In the genomic region with DNA sequence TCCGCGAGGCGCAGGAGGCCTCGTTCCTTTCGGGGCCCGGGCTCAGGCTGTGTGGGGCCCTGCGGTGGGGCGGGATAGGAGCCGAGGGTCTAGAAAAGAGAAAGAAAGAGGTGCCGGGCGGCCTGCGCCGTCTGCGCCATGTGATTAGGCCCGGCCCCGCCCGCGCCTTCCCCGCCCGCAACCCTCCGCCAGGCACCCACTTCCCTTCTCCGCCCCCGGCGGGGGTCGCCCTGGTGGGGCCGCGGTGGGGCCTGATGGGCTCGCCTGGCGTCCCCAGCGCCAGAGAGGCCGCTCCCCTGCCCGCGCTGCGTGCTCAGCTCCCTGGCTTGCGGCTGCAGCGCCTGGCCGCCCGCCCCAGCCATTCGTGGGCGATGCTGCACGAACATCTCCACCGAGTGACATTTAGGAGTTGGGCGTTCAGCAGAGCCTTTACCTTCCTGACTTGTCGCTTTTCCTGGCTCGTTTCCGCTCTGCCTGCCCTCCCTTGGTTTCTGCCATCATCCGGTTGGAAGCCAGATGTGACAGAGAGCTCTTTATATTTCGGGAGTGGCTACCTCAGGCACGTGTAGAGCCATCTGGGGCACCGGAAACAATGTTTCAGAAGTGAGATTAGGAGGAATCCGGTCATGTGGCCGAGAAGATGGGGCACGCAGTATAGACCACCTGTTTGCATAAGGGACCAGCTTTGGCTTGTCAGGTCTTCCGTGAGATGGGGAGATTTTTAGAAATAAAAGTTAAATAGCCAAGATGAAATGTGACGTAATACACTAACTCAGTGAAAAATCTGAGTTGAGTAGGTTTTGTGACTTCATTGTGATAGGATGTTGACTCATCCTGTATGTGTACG, we compare ENCODE assay signal across 1 cellular context.
A peak's percentile ranks its signal among the peaks of the same experiment; 100 is the strongest.
TF ChIP-seq lines count a peak whose summit lies in the region.

No MANE protein-coding gene starts in this region.

TF ChIP-seq in HepG2, 621 proteins besides CTCF, POLR2A, EP300 and RAD21 (continued from another document and continues in another):
- TF ChIP-seq, protein P1, sequence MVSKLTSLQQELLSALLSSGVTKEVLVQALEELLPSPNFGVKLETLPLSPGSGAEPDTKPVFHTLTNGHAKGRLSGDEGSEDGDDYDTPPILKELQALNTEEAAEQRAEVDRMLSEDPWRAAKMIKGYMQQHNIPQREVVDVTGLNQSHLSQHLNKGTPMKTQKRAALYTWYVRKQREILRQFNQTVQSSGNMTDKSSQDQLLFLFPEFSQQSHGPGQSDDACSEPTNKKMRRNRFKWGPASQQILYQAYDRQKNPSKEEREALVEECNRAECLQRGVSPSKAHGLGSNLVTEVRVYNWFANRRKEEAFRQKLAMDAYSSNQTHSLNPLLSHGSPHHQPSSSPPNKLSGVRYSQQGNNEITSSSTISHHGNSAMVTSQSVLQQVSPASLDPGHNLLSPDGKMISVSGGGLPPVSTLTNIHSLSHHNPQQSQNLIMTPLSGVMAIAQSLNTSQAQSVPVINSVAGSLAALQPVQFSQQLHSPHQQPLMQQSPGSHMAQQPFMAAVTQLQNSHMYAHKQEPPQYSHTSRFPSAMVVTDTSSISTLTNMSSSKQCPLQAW (CRISPR knock-in tag; IDR thresholded peaks at IDR 0.05) = 0 out of 2 replicates have a peak, but pooled peaks have one; percentile 9
- TF ChIP-seq ZNF451 (CRISPR knock-in tag; IDR thresholded peaks at IDR 0.05) (no peak), HES4 (CRISPR knock-in tag; IDR thresholded peaks at IDR 0.05; ENCODE audit: borderline replicate concordance) (no peak), ZNF484 (CRISPR knock-in tag; IDR thresholded peaks at IDR 0.05; ENCODE audit: borderline replicate concordance, low read depth) (no peak), ZNF761 (CRISPR knock-in tag; conservative IDR thresholded peaks at IDR 0.05) (no peak), CREB1 (IDR thresholded peaks at IDR 0.05) (peak; percentile 93), CREB1 (CRISPR knock-in tag; IDR thresholded peaks at IDR 0.05) (peak; percentile 59), ZNF670 (CRISPR knock-in tag; IDR thresholded peaks at IDR 0.05; ENCODE audit: borderline replicate concordance) (no peak), KDM6A (CRISPR knock-in tag; IDR thresholded peaks at IDR 0.05; ENCODE audit: low read depth) (0 out of 2 replicates have a peak, but pooled peaks have one; percentile 6), ZSCAN12 (CRISPR knock-in tag; IDR thresholded peaks at IDR 0.05) (0 out of 2 replicates have a peak, but pooled peaks have one; percentile 60), ZNF577 (CRISPR knock-in tag; IDR thresholded peaks at IDR 0.05; ENCODE audit: borderline replicate concordance, low read depth) (no peak), THYN1 (CRISPR knock-in tag; IDR thresholded peaks at IDR 0.05; ENCODE audit: borderline replicate concordance, low read depth) (no peak), BRCA1 (CRISPR knock-in tag; IDR thresholded peaks at IDR 0.05) (peak; percentile 16; the same call in 1 of the 2 replicates), ZNF414 (CRISPR knock-in tag; IDR thresholded peaks at IDR 0.05) (no peak; the same call in 1 of the 2 replicates), SIX1 (CRISPR knock-in tag; IDR thresholded peaks at IDR 0.05; ENCODE audit: borderline replicate concordance) (no peak), MTA3 (CRISPR knock-in tag; IDR thresholded peaks at IDR 0.05) (no peak), CEBPG (CRISPR knock-in tag; IDR thresholded peaks at IDR 0.05) (no peak; the same call in 1 of the 2 replicates), ZNF256 (CRISPR knock-in tag; conservative IDR thresholded peaks at IDR 0.05) (0 out of 2 replicates have a peak, but pooled peaks have one; percentile 68), CHD4 (IDR thresholded peaks at IDR 0.05; ENCODE audit: borderline replicate concordance, low read length) (no peak), EEA1 (CRISPR knock-in tag; IDR thresholded peaks at IDR 0.05; ENCODE audit: borderline replicate concordance) (no peak), HDAC1 (CRISPR knock-in tag; IDR thresholded peaks at IDR 0.05) (peak; percentile 74), CHD2 (IDR thresholded peaks at IDR 0.05; ENCODE audit: low read depth, low read length) (no peak; the same call in 1 of the 2 replicates), CBX5 (CRISPR knock-in tag; IDR thresholded peaks at IDR 0.05; ENCODE audit: borderline replicate concordance) (no peak; the same call in 1 of the 2 replicates), ZNF496 (CRISPR knock-in tag; IDR thresholded peaks at IDR 0.05; ENCODE audit: insufficient replicate concordance) (no peak), PITX1 (CRISPR knock-in tag; IDR thresholded peaks at IDR 0.05) (peak; percentile 63; the same call in 1 of the 2 replicates), ATF4 (CRISPR knock-in tag; IDR thresholded peaks at IDR 0.05) (peak in 1 of 2 experiments; percentile 48; a peak in 1 of 4 replicates), ELK4 (CRISPR knock-in tag; IDR thresholded peaks at IDR 0.05; ENCODE audit: borderline replicate concordance) (peak; percentile 60; the same call in 1 of the 2 replicates), ZNF501 (CRISPR knock-in tag; IDR thresholded peaks at IDR 0.05) (no peak), ZNF337 (CRISPR knock-in tag; IDR thresholded peaks at IDR 0.05; ENCODE audit: borderline replicate concordance, low read depth) (no peak), ZNF207 (IDR thresholded peaks at IDR 0.05; ENCODE audit: borderline replicate concordance) (no peak), MXI1 (IDR thresholded peaks at IDR 0.05; ENCODE audit: borderline replicate concordance, low read depth, low read length) (peak; percentile 53), TBP (CRISPR knock-in tag; IDR thresholded peaks at IDR 0.05) (no peak), BCLAF1 (IDR thresholded peaks at IDR 0.05) (no peak), TBL1XR1 (IDR thresholded peaks at IDR 0.05; ENCODE audit: borderline replicate concordance, low read length, partially characterized antibody) (no peak), ZBTB43 (CRISPR knock-in tag; conservative IDR thresholded peaks at IDR 0.05) (peak; percentile 61; the same call in 1 of the 2 replicates), ZZZ3 (CRISPR knock-in tag; IDR thresholded peaks at IDR 0.05; ENCODE audit: borderline replicate concordance) (no peak), PCBP1 (IDR thresholded peaks at IDR 0.05; ENCODE audit: borderline replicate concordance, low read depth, low read length) (no peak), ZBTB39 (CRISPR knock-in tag; IDR thresholded peaks at IDR 0.05) (no peak), TAF1 (CRISPR knock-in tag; IDR thresholded peaks at IDR 0.05) (peak; percentile 83), HCFC1 (IDR thresholded peaks at IDR 0.05; ENCODE audit: low read depth, low read length) (no peak), PLSCR1 (CRISPR knock-in tag; IDR thresholded peaks at IDR 0.05; ENCODE audit: borderline replicate concordance) (no peak), MYC (CRISPR knock-in tag; IDR thresholded peaks at IDR 0.05; ENCODE audit: borderline replicate concordance) (peak; percentile 84)
- TF ChIP-seq, protein P2, sequence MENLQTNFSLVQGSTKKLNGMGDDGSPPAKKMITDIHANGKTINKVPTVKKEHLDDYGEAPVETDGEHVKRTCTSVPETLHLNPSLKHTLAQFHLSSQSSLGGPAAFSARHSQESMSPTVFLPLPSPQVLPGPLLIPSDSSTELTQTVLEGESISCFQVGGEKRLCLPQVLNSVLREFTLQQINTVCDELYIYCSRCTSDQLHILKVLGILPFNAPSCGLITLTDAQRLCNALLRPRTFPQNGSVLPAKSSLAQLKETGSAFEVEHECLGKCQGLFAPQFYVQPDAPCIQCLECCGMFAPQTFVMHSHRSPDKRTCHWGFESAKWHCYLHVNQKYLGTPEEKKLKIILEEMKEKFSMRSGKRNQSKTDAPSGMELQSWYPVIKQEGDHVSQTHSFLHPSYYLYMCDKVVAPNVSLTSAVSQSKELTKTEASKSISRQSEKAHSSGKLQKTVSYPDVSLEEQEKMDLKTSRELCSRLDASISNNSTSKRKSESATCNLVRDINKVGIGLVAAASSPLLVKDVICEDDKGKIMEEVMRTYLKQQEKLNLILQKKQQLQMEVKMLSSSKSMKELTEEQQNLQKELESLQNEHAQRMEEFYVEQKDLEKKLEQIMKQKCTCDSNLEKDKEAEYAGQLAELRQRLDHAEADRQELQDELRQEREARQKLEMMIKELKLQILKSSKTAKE (CRISPR knock-in tag; IDR thresholded peaks at IDR 0.05; ENCODE audit: borderline replicate concordance) = no peak
- TF ChIP-seq, protein P3, sequence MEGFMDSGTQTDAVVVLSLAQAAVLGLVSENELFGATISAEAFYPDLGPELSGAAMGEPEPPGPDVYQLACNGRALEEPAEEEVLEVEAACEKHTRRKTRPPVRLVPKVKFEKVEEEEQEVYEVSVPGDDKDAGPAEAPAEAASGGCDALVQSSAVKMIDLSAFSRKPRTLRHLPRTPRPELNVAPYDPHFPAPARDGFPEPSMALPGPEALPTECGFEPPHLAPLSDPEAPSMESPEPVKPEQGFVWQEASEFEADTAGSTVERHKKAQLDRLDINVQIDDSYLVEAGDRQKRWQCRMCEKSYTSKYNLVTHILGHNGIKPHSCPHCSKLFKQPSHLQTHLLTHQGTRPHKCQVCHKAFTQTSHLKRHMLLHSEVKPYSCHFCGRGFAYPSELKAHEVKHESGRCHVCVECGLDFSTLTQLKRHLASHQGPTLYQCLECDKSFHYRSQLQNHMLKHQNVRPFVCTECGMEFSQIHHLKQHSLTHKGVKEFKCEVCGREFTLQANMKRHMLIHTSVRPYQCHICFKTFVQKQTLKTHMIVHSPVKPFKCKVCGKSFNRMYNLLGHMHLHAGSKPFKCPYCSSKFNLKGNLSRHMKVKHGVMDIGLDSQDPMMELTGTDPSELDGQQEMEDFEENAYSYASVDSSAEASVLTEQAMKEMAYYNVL (CRISPR knock-in tag; IDR thresholded peaks at IDR 0.05; ENCODE audit: borderline replicate concordance) = peak; percentile 81; the same call in 1 of the 2 replicates
